28 cellular contexts compared by ENCODE assay signal in genomic region chr4:121096174-121096573, GRCh38. TPM values are rescaled to one million over a fixed set of nuclear protein-coding genes. Genes with fewer than 3 reads are reported as not detected.
"Had no signal": no experiment of that assay in that cellular context is flagged by ENCODE, and none has a peak within 500 bp of the region (broad histone marks: within the 10 kb centered on the region; RNA-seq: fewer than 3 reads in every experiment).

No MANE protein-coding gene starts in this region.

- H3K4me3 ChIP-seq: ascending aorta, esophagus squamous epithelium, gastroesophageal sphincter, heart right ventricle had no signal

- H3K9me3 Mint-ChIP-seq: activated CD4-positive, alpha-beta memory T cell treated with anti-CD3 and anti-CD28 coated beads for 36 hours; activated CD4-positive, alpha-beta T cell treated with anti-CD3 and anti-CD28 coated beads, Interleukin-2, amount 10 ng/mL, durations not matched to agents 24 days and 14 days; activated naive CD4-positive, alpha-beta T cell treated with anti-CD3 and anti-CD28 coated beads, Interleukin-2, amount 10 ng/mL, durations not matched to agents 7 days and 5 days; activated naive CD4-positive, alpha-beta T cell treated with anti-CD3 and anti-CD28 coated beads, Interleukin-2, amount 50 U/mL, for 72 hours; activated naive CD8-positive, alpha-beta T cell treated with anti-CD3 and anti-CD28 coated beads, Interleukin-2, amount 10 ng/mL, durations not matched to agents 7 days and 5 days; activated T-helper 1 cell treated with anti-CD3 and anti-CD28 coated beads, Interleukin-12 subunit alpha, Interleukin-12 subunit beta, Interleukin-2, Interleukin-4 antibody, amounts not matched to agents 30 ng/mL and 10 ng/mL and 1 ng/mL, durations not matched to agents 14 hours and 24 hours and 36 hours; activated T-helper 2 cell treated with anti-CD3 and anti-CD28 coated beads, Interferon-gamma antibody, Interleukin-2, Interleukin-4, amounts not matched to agents 10 μg/mL and 5 μg/mL and 100 μg/mL, durations not matched to agents 14 hours and 24 hours and 36 hours; central memory CD8-positive, alpha-beta T cell had no signal

- FAIRE-seq: bronchial epithelial cell had no signal

- H3K36me3 Mint-ChIP-seq: activated CD4-positive, alpha-beta memory T cell treated with anti-CD3 and anti-CD28 coated beads for 36 hours; activated CD8-positive, alpha-beta memory T cell treated with anti-CD3 and anti-CD28 coated beads, Interleukin-2, amount 10 ng/mL, durations not matched to agents 7 days and 5 days; activated naive CD4-positive, alpha-beta T cell treated with anti-CD3 and anti-CD28 coated beads, Interleukin-2, amount 10 ng/mL, durations not matched to agents 7 days and 5 days; activated naive CD4-positive, alpha-beta T cell treated with anti-CD3 and anti-CD28 coated beads, Interleukin-2, amount 50 U/mL, for 72 hours; activated naive CD8-positive, alpha-beta T cell treated with anti-CD3 and anti-CD28 coated beads, Interleukin-2, amount 10 ng/mL, durations not matched to agents 7 days and 5 days had no signal

- H3K36me3 ChIP-seq: ascending aorta, brain microvascular endothelial cell, esophagus squamous epithelium, gastroesophageal sphincter, heart right ventricle had no signal

- H3K27me3 Mint-ChIP-seq: activated CD4-positive, alpha-beta memory T cell treated with anti-CD3 and anti-CD28 coated beads for 36 hours; activated CD4-positive, alpha-beta T cell treated with anti-CD3 and anti-CD28 coated beads for 36 hours; activated naive CD4-positive, alpha-beta T cell treated with anti-CD3 and anti-CD28 coated beads, Interleukin-2, amount 10 ng/mL, durations not matched to agents 7 days and 5 days; activated naive CD8-positive, alpha-beta T cell treated with anti-CD3 and anti-CD28 coated beads, Interleukin-2, amount 10 ng/mL, durations not matched to agents 7 days and 5 days; central memory CD8-positive, alpha-beta T cell had no signal

- H3K27ac Mint-ChIP-seq: activated CD4-positive, alpha-beta memory T cell treated with anti-CD3 and anti-CD28 coated beads for 36 hours; activated CD4-positive, alpha-beta T cell treated with anti-CD3 and anti-CD28 coated beads for 36 hours; activated CD4-positive, alpha-beta T cell treated with anti-CD3 and anti-CD28 coated beads, Interleukin-2, amount 10 ng/mL, durations not matched to agents 24 days and 14 days; activated CD8-positive, alpha-beta memory T cell treated with anti-CD3 and anti-CD28 coated beads, Interleukin-2, amount 10 ng/mL, durations not matched to agents 7 days and 5 days; activated CD8-positive, alpha-beta T cell treated with anti-CD3 and anti-CD28 coated beads, Interleukin-2, amount 10 ng/mL, durations not matched to agents 7 days and 5 days; activated naive CD4-positive, alpha-beta T cell treated with anti-CD3 and anti-CD28 coated beads, Interleukin-2, amount 10 ng/mL, durations not matched to agents 7 days and 5 days; activated naive CD4-positive, alpha-beta T cell treated with anti-CD3 and anti-CD28 coated beads, Interleukin-2, amount 50 U/mL, for 72 hours; activated naive CD8-positive, alpha-beta T cell treated with anti-CD3 and anti-CD28 coated beads, Interleukin-2, amount 10 ng/mL, durations not matched to agents 7 days and 5 days; activated T-helper 1 cell treated with anti-CD3 and anti-CD28 coated beads, Interleukin-12 subunit alpha, Interleukin-12 subunit beta, Interleukin-2, Interleukin-4 antibody, amounts not matched to agents 30 ng/mL and 10 ng/mL and 1 ng/mL, durations not matched to agents 14 hours and 24 hours and 36 hours; activated T-helper 2 cell treated with anti-CD3 and anti-CD28 coated beads, Interferon-gamma antibody, Interleukin-2, Interleukin-4, amounts not matched to agents 10 μg/mL and 5 μg/mL and 100 μg/mL, durations not matched to agents 14 hours and 24 hours and 36 hours had no signal

- H3K4me3 Mint-ChIP-seq: activated CD4-positive, alpha-beta memory T cell treated with anti-CD3 and anti-CD28 coated beads for 36 hours; activated CD4-positive, alpha-beta T cell treated with anti-CD3 and anti-CD28 coated beads for 36 hours; activated CD4-positive, alpha-beta T cell treated with anti-CD3 and anti-CD28 coated beads, Interleukin-2, amount 10 ng/mL, durations not matched to agents 24 days and 14 days; activated CD8-positive, alpha-beta memory T cell treated with anti-CD3 and anti-CD28 coated beads, Interleukin-2, amount 10 ng/mL, durations not matched to agents 7 days and 5 days; activated CD8-positive, alpha-beta T cell treated with anti-CD3 and anti-CD28 coated beads, Interleukin-2, amount 10 ng/mL, durations not matched to agents 7 days and 5 days; activated naive CD4-positive, alpha-beta T cell treated with anti-CD3 and anti-CD28 coated beads, Interleukin-2, amount 10 ng/mL, durations not matched to agents 7 days and 5 days; activated naive CD8-positive, alpha-beta T cell treated with anti-CD3 and anti-CD28 coated beads, Interleukin-2, amount 10 ng/mL, durations not matched to agents 7 days and 5 days; activated T-helper 1 cell treated with anti-CD3 and anti-CD28 coated beads, Interleukin-12 subunit alpha, Interleukin-12 subunit beta, Interleukin-2, Interleukin-4 antibody, amounts not matched to agents 30 ng/mL and 10 ng/mL and 1 ng/mL, durations not matched to agents 14 hours and 24 hours and 36 hours; central memory CD8-positive, alpha-beta T cell had no signal

- H3K27me3 ChIP-seq: ascending aorta, brain microvascular endothelial cell, esophagus squamous epithelium, gastroesophageal sphincter had no signal

- DNase-seq: activated CD4-positive, alpha-beta memory T cell treated with anti-CD3 and anti-CD28 coated beads for 36 hours; activated CD4-positive, alpha-beta T cell treated with anti-CD3 and anti-CD28 coated beads for 36 hours; activated CD4-positive, alpha-beta T cell treated with anti-CD3 and anti-CD28 coated beads, Interleukin-2, amount 10 ng/mL, durations not matched to agents 24 days and 14 days; activated CD4-positive, CD25-positive, alpha-beta regulatory T cell; activated CD4-positive, CD25-positive, alpha-beta regulatory T cell treated with anti-CD3 and anti-CD28 coated beads, Interleukin-2, amount 50 U/mL, for 72 hours; activated CD8-positive, alpha-beta memory T cell treated with anti-CD3 and anti-CD28 coated beads, Interleukin-2, amount 10 ng/mL, durations not matched to agents 7 days and 5 days; activated CD8-positive, alpha-beta memory T cell treated with anti-CD3 and anti-CD28 coated beads, Interleukin-2, amount 50 U/mL, for 4 hours; activated CD8-positive, alpha-beta T cell treated with anti-CD3 and anti-CD28 coated beads, Interleukin-2, amount 10 ng/mL, durations not matched to agents 7 days and 5 days; activated effector memory CD4-positive, alpha-beta T cell treated with anti-CD3 and anti-CD28 coated beads, Interleukin-2, amount 50 U/mL, for 16 hours; activated naive CD4-positive, alpha-beta T cell treated with anti-CD3 and anti-CD28 coated beads, Interleukin-2, amount 10 ng/mL, durations not matched to agents 7 days and 5 days; activated naive CD8-positive, alpha-beta T cell treated with anti-CD3 and anti-CD28 coated beads, Interleukin-2, amount 10 ng/mL, durations not matched to agents 7 days and 5 days; activated T-cell treated with anti-CD3 and anti-CD28 coated beads, Interleukin-2, amount 50 U/mL, for 1 hour; activated T-cell treated with anti-CD3 and anti-CD28 coated beads, Interleukin-2, amount 50 U/mL, for 48 hours; brain microvascular endothelial cell; cortex of kidney; effector CD8-positive, alpha-beta T cell; esophagus squamous epithelium; heart right ventricle had no signal

- H3K4me1 Mint-ChIP-seq: activated CD4-positive, alpha-beta T cell treated with anti-CD3 and anti-CD28 coated beads for 36 hours; activated CD4-positive, alpha-beta T cell treated with anti-CD3 and anti-CD28 coated beads, Interleukin-2, amount 10 ng/mL, durations not matched to agents 24 days and 14 days; activated CD8-positive, alpha-beta memory T cell treated with anti-CD3 and anti-CD28 coated beads, Interleukin-2, amount 10 ng/mL, durations not matched to agents 7 days and 5 days; activated naive CD4-positive, alpha-beta T cell treated with anti-CD3 and anti-CD28 coated beads, Interleukin-2, amount 10 ng/mL, durations not matched to agents 7 days and 5 days; activated naive CD8-positive, alpha-beta T cell treated with anti-CD3 and anti-CD28 coated beads, Interleukin-2, amount 10 ng/mL, durations not matched to agents 7 days and 5 days; central memory CD8-positive, alpha-beta T cell had no signal

- H3K4me1 ChIP-seq: ascending aorta, esophagus squamous epithelium, heart right ventricle had no signal

- ATAC-seq: activated CD4-positive, alpha-beta T cell treated with anti-CD3 and anti-CD28 coated beads for 36 hours; activated CD8-positive, alpha-beta memory T cell treated with anti-CD3 and anti-CD28 coated beads, Interleukin-2, amount 10 ng/mL, durations not matched to agents 7 days and 5 days; activated CD8-positive, alpha-beta T cell treated with anti-CD3 and anti-CD28 coated beads, Interleukin-2, amount 10 ng/mL, durations not matched to agents 7 days and 5 days; activated naive CD4-positive, alpha-beta T cell treated with anti-CD3 and anti-CD28 coated beads, Interleukin-2, amount 50 U/mL, for 72 hours; gastroesophageal sphincter; heart right ventricle had no signal

- H3K9me3 ChIP-seq: ascending aorta, esophagus squamous epithelium, gastroesophageal sphincter, heart right ventricle had no signal

- H3K27ac ChIP-seq: ascending aorta, brain microvascular endothelial cell, epithelial cell of prostate, esophagus squamous epithelium, gastroesophageal sphincter, heart right ventricle had no signal

RNA-seq across cellular contexts. Expression of gene NDNF, which starts 23.8 kb away (rescaled TPM):
- total RNA-seq: activated CD4-positive, alpha-beta memory T cell treated with anti-CD3 and anti-CD28 coated beads for 36 hours; bronchial epithelial cell; endothelial cell of umbilical vein; T-helper 1 cell treated with Interleukin-12 subunit alpha and Interleukin-12 subunit beta and Interleukin-4 antibody, amounts not matched to agents 30 ng/mL and 1 ng/mL, for 36 hours had no signal
